ENCODE assay signal across 9 cellular contexts in the genomic region with DNA sequence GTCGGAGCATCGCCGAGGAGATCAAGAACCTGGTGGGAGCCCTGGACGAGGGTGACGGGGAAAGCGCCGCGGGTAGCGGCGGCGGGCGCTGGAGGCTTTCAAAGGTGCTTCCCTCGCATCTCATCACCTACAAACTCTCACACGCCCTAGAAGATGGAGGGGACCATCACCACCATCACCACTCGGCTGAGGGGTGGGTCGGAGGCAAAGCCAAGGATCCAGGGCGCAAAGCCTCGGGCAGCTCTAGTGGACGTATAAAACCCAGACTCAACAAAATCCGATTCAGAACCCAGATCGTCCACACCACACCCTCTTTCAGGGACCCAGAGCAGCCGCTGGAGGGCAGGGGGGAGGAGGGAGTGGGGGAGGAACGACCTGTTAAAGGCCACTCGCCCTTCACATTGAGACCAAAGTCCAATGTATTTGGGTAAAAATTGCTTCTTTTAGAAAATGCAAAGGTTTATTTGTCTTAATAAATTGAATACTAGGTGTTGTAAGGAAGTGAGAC. TPM values are rescaled to one million over a fixed set of nuclear protein-coding genes. Genes with fewer than 3 reads are reported as not detected.
DNase-seq lines count a peak whose midpoint lies in the region; ATAC-seq and TF ChIP-seq lines count a peak whose summit lies in the region.
"Had no signal": no experiment of that assay in that cellular context is flagged by ENCODE, and none has a peak within 500 bp of the region (broad histone marks: within the 10 kb centered on the region; RNA-seq: fewer than 3 reads in every experiment).

No MANE protein-coding gene starts in this region.

- peak overlapping the region; percentile 80; the same call in 1 of the 2 replicates for H3K9ac ChIP-seq in HUES64 (ENCODE audit: low read depth, low read length)

- H3K27me3 Mint-ChIP-seq in naive thymus-derived CD4-positive, alpha-beta T cell = peaks cover 47 to 79% (median 62%) of the 10 kb centered on the region in 5 donors

- intact Hi-C loops in naive thymus-derived CD4-positive, alpha-beta T cell (cut with micrococcal nuclease) = loop anchor here (2.0 to 10.0 kb wide), 4 partner anchors 589 to 1167 kb away; a partner anchor contains a TSS

- H3K36me3 ChIP-seq in HUES64 (ENCODE audit: insufficient read depth, low read length) = no peaks in the 10 kb centered on the region
- no peaks in the 10 kb centered on the region for H3K36me3 ChIP-seq in naive thymus-derived CD4-positive, alpha-beta T cell (ENCODE audit: control insufficient read depth in 2 of 3, insufficient read depth in 3 of 3, low read length in 3 of 3)

- 3% methylated on average over 21 of the region's 24 CpGs for WGBS in HUES64

- DNase-seq in AG04449 (ENCODE audit: low read depth, low spot score) (no peak), epithelial cell of esophagus (ENCODE audit: low read depth) (peak; percentile 57), GM20000 (ENCODE audit: low spot score) (no peak), NCI-H1105 (lab: John Stamatoyannopoulos, UW) (no peak), UCSD-AML1 (lab: John Stamatoyannopoulos, UW; ENCODE audit: unreplicated experiment) (no peak)
- DNase-seq in naive thymus-derived CD4-positive, alpha-beta T cell = peak in 1 of 9 donors; percentile 2
- DNase-seq in activated CD8-positive, alpha-beta memory T cell treated with anti-CD3 and anti-CD28 coated beads, Interleukin-2, amount 50 U/mL, for 48 hours = no peak

- TF ChIP-seq CTCF in AG04449 (IDR thresholded peaks at IDR 0.05; ENCODE audit: insufficient read depth, low read length, missing control alignments) (no peak), epithelial cell of esophagus (IDR thresholded peaks at IDR 0.05; ENCODE audit: insufficient read depth, low read depth, low read length, missing control alignments) (peak; percentile 61), GM20000 (IDR thresholded peaks at IDR 0.05; ENCODE audit: extremely low read depth, missing control alignments) (no peak)

- peaks cover 0 to 13% (median 1%) of the 10 kb centered on the region in 5 donors for H3K36me3 Mint-ChIP-seq in naive thymus-derived CD4-positive, alpha-beta T cell

- peak overlapping the region in 1 of 9 donors; percentile 18 for H3K27ac Mint-ChIP-seq in naive thymus-derived CD4-positive, alpha-beta T cell

- CTCF ChIA-PET in AG04449 (lab: Yijun Ruan, JAX) = interaction anchor here (0.9 to 1.3 kb wide), 2 partner anchors 10 to 119 kb away, joined by 3 read pairs; no protein-coding TSS in a partner anchor
- CTCF ChIA-PET in naive thymus-derived CD4-positive, alpha-beta T cell (lab: Charles Lee) = no interaction called here

- no peak overlapping the region for H3K27ac ChIP-seq in HUES64 (ENCODE audit: low read depth, low read length)
- H3K27ac ChIP-seq in naive thymus-derived CD4-positive, alpha-beta T cell (ENCODE audit: low read depth, low read length) = no peak overlapping the region

- peaks cover 0 to 43% (median 6%) of the 10 kb centered on the region in 11 donors for H3K9me3 Mint-ChIP-seq in naive thymus-derived CD4-positive, alpha-beta T cell
- H3K9me3 Mint-ChIP-seq: central memory CD8-positive, alpha-beta T cell had no signal

- no peaks in the 10 kb centered on the region for H3K9me3 ChIP-seq in HUES64 (ENCODE audit: insufficient read depth, low read depth, low read length)
- H3K9me3 ChIP-seq in naive thymus-derived CD4-positive, alpha-beta T cell (ENCODE audit: control insufficient read depth in 2 of 3, low read length in 3 of 3) = peaks cover 0 to 8% (median 0%) of the 10 kb centered on the region in 3 experiments

- POLR2A ChIA-PET in AG04449 (lab: Yijun Ruan, JAX) = no interaction called here
- POLR2A ChIA-PET in naive thymus-derived CD4-positive, alpha-beta T cell (lab: Charles Lee) = no interaction called here

- H3K4me1 Mint-ChIP-seq in naive thymus-derived CD4-positive, alpha-beta T cell = peaks cover 0 to 20% (median 13%) of the 10 kb centered on the region in 7 donors

- H3K4me3 Mint-ChIP-seq in naive thymus-derived CD4-positive, alpha-beta T cell = peak overlapping the region; percentile 27 to 81 (median 55)
- H3K4me3 Mint-ChIP-seq: central memory CD8-positive, alpha-beta T cell had no signal

- H3K4me1 ChIP-seq in HUES64 (ENCODE audit: insufficient read depth, low read length) = peaks cover 24% of the 10 kb centered on the region
- H3K4me1 ChIP-seq in naive thymus-derived CD4-positive, alpha-beta T cell (ENCODE audit: control insufficient read depth in 2 of 2, insufficient read depth in 2 of 2, low read length in 2 of 2) = no peaks in the 10 kb centered on the region

- H3K27me3 ChIP-seq in HUES64 (ENCODE audit: insufficient read depth, low read length) = peaks cover 22% of the 10 kb centered on the region
- H3K27me3 ChIP-seq in naive thymus-derived CD4-positive, alpha-beta T cell (ENCODE audit: control insufficient read depth in 2 of 2, insufficient read depth in 2 of 2, low read length in 2 of 2) = peaks cover 3 to 17% of the 10 kb centered on the region in 2 donors

- H3K4me3 ChIP-seq in AG04449 (ENCODE audit: low read depth, low read length) = peak overlapping the region; percentile 63
- peak overlapping the region; percentile 98 for H3K4me3 ChIP-seq in HUES64 (ENCODE audit: low read length)
- peak overlapping the region; percentile 77 for H3K4me3 ChIP-seq in epithelial cell of esophagus (ENCODE audit: low read length)
- H3K4me3 ChIP-seq in naive thymus-derived CD4-positive, alpha-beta T cell (ENCODE audit: low read length) = no peak overlapping the region

- ATAC-seq in naive thymus-derived CD4-positive, alpha-beta T cell = no peak

RNA-seq across cellular contexts. Expression of a gene that starts 1.5 kb away (rescaled TPM):
- 8.5 TPM for polyA plus RNA-seq in HUES64 (2013, experiment 1 of 2)
- 10.3 TPM for polyA plus RNA-seq in HUES64 (2013, experiment 2 of 2)
- 1 to 10 TPM in 2 of 5 experiments, under 1 TPM in 3; 0.17 to 1.2 (median 0.94) TPM for total RNA-seq in naive thymus-derived CD4-positive, alpha-beta T cell
- polyA plus RNA-seq in naive thymus-derived CD4-positive, alpha-beta T cell = under 1 TPM; 0.16 to 0.17 TPM

RNA-seq across cellular contexts. Expression of a gene that starts 1.9 kb away (rescaled TPM):
- polyA plus RNA-seq in HUES64 (2013, experiment 1 of 2) = 73.5 TPM
- 90.0 TPM for polyA plus RNA-seq in HUES64 (2013, experiment 2 of 2)
- total RNA-seq in naive thymus-derived CD4-positive, alpha-beta T cell = 1 to 10 TPM in 4 of 5 experiments, under 1 TPM in 1; 0.94 to 5.9 (median 2.0) TPM
- 1 to 10 TPM in 1 of 2 donors, under 1 TPM in 1; 0.53 to 4.2 TPM for polyA plus RNA-seq in naive thymus-derived CD4-positive, alpha-beta T cell
